ENCODE assay signal across 9 cellular contexts in the genomic region with DNA sequence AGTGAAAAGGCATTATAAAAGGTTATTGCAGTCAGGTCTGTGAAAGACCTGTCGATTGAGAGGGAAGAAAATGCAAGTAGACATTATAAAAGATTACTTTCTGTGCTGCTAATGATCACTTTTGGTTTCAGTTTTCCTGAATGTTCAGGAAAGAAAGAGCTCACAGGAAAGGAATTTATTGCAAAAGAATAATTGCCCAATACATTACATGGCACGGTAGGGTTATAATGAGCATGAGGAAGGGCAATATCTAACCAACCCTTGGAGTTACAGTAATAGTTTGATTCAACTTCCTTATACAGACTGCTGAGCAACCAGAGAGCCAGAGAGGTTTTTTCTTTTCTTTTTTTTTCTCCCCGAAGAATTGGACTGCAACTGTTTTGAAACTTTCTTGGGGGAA.
DNase-seq lines count a peak whose midpoint lies in the region; ATAC-seq and TF ChIP-seq lines count a peak whose summit lies in the region.
"Had no signal": no experiment of that assay in that cellular context is flagged by ENCODE, and none has a peak within 500 bp of the region (broad histone marks: within the 10 kb centered on the region; RNA-seq: fewer than 3 reads in every experiment).

No MANE protein-coding gene starts in this region.

- 10 to 22% (median 13%) methylated on average over 3 of the region's 3 CpGs for WGBS in psoas muscle, 3 donors

- TF ChIP-seq CTCF in psoas muscle (IDR thresholded peaks at IDR 0.05) = no peak

- no peaks in the 10 kb centered on the region for H3K9me3 ChIP-seq in psoas muscle

- no peaks in the 10 kb centered on the region for H3K4me1 ChIP-seq in psoas muscle

- DNase-seq in GM04504 (ENCODE audit: low read depth) = peak; percentile 47
- peak; percentile 76 for DNase-seq in OCI-M1 (lab: John Stamatoyannopoulos, UW)
- DNase-seq in fibroblast of gingiva (ENCODE audit: low read depth) = peak; percentile 83
- no peak for DNase-seq in psoas muscle
- DNase-seq in activated CD4-positive, CD25-positive, alpha-beta regulatory T cell treated with anti-CD3 and anti-CD28 coated beads, Interleukin-2, amount 50 U/mL, for 72 hours = no peak
- no peak for DNase-seq in occipital lobe (lab: John Stamatoyannopoulos, UW)
- DNase-seq: NCI-H345 had no signal

- no peak overlapping the region for H3K4me3 ChIP-seq in psoas muscle

- H3K27me3 ChIP-seq in psoas muscle (ENCODE audit: insufficient read depth in 3 of 3, low read length in 2 of 3) = no peaks in the 10 kb centered on the region

- intact Hi-C loops in psoas muscle (cut with DNase I) = no loop called here

- H3K27ac ChIP-seq in psoas muscle = no peak overlapping the region

- no peaks in the 10 kb centered on the region for H3K36me3 ChIP-seq in psoas muscle (ENCODE audit: insufficient read depth in 1 of 2, low read depth in 1 of 2)

- peak in 3 of 4 donors; percentile 65 to 74 (median 73) for ATAC-seq in psoas muscle
- no peak for ATAC-seq in activated CD4-positive, CD25-positive, alpha-beta regulatory T cell treated with anti-CD3 and anti-CD28 coated beads, Interleukin-2, amount 50 U/mL, for 24 hours
- ATAC-seq in HG02981 (IDR thresholded peaks at IDR 0.05; ENCODE audit: unreplicated experiment) = no peak

Comparison
In these comparisons a context has a peak if more than half of its experiments do, and no peak if none do; other contexts are left out.
1. DNase-seq: peak in GM04504 (single experiment), OCI-M1 (single experiment) and fibroblast of gingiva (single experiment); none in psoas muscle (0 of 2), activated CD4-positive, CD25-positive, alpha-beta regulatory T cell treated with anti-CD3 and anti-CD28 coated beads, Interleukin-2, amount 50 U/mL, for 72 hours (single experiment) and occipital lobe (single experiment).
2. ATAC-seq: peak in psoas muscle (3 of 4); none in activated CD4-positive, CD25-positive, alpha-beta regulatory T cell treated with anti-CD3 and anti-CD28 coated beads, Interleukin-2, amount 50 U/mL, for 24 hours (0 of 2) and HG02981 (single experiment).